ENCODE assay signal across 8 cellular contexts in genomic region chr4:70734168-70734954, GRCh38. TPM values are rescaled to one million over a fixed set of nuclear protein-coding genes. Genes with fewer than 3 reads are reported as not detected.
DNase-seq lines count a peak whose midpoint lies in the region; ATAC-seq and TF ChIP-seq lines count a peak whose summit lies in the region.

No MANE protein-coding gene starts in this region.

- POLR2A ChIA-PET in CD8-positive, alpha-beta memory T cell (lab: Charles Lee): interaction anchor here (0.6 to 4.0 kb wide), 8 partner anchors 10 to 578 kb away, joined by 3 to 47 read pairs (median 5); partner anchors contain the start of genes GRSF1 and UTP3

- ATAC-seq in GM19043 (IDR thresholded peaks at IDR 0.05; ENCODE audit: low read depth, unreplicated experiment) (peak; percentile 87), HG03139 (IDR thresholded peaks at IDR 0.05; ENCODE audit: unreplicated experiment) (peak; percentile 93)

- no peaks in the 10 kb centered on the region for H3K9me3 Mint-ChIP-seq in CD8-positive, alpha-beta memory T cell

- H3K36me3 Mint-ChIP-seq in CD8-positive, alpha-beta memory T cell: no peaks in the 10 kb centered on the region

- no peak overlapping the region for H2AFZ ChIP-seq in mesenchymal stem cell (ENCODE audit: low read depth, low read length)

- no peak overlapping the region for H4K8ac ChIP-seq in mesenchymal stem cell (ENCODE audit: low read length)

- no peaks in the 10 kb centered on the region for H3K27me3 Mint-ChIP-seq in CD8-positive, alpha-beta memory T cell

- peak in 4 of 5 donors; percentile 10 to 68 (median 62) for DNase-seq in CD8-positive, alpha-beta memory T cell
- peak in 1 of 2 experiments; percentile 60 for DNase-seq in SJSA1 (ENCODE audit: low read depth in 1 of 2, low spot score in 2 of 2)
- no peak for DNase-seq in coronary artery (ENCODE audit: low spot score)
- DNase-seq in mesenchymal stem cell: peak; percentile 58
- DNase-seq in ecto neural progenitor cell (ENCODE audit: low spot score): no peak

- no peak overlapping the region for H3K4ac ChIP-seq in mesenchymal stem cell (ENCODE audit: low read depth in 1 of 2, low read length in 2 of 2)

- no peak overlapping the region for H2BK5ac ChIP-seq in mesenchymal stem cell (ENCODE audit: low read depth, low read length, poor library complexity, severe bottlenecking)

- no peak overlapping the region for H2BK12ac ChIP-seq in mesenchymal stem cell (ENCODE audit: low read length in 2 of 2)

- H3K27ac ChIP-seq in CD8-positive, alpha-beta memory T cell (ENCODE audit: low read depth, low read length): peak overlapping the region; percentile 60
- H3K27ac ChIP-seq in SJSA1 (peak overlapping the region; percentile 49), coronary artery (peak overlapping the region; percentile 58 to 73), mesenchymal stem cell (ENCODE audit: low read length, poor library complexity, severe bottlenecking) (peak overlapping the region; percentile 74), urinary bladder (ENCODE audit: low read depth) (peak overlapping the region; percentile 56)

- H3K23ac ChIP-seq in mesenchymal stem cell (ENCODE audit: low read length in 2 of 2): no peak overlapping the region

- H2BK15ac ChIP-seq in mesenchymal stem cell (ENCODE audit: low read depth, poor library complexity, severe bottlenecking): no peak overlapping the region

- peak overlapping the region; percentile 73 for H3K4me2 ChIP-seq in mesenchymal stem cell (ENCODE audit: low read length, poor library complexity, severe bottlenecking)

- peaks cover 13% of the 10 kb centered on the region for H3K79me1 ChIP-seq in mesenchymal stem cell (replicated peaks; ENCODE audit: low read length, poor library complexity, severe bottlenecking)

- H2BK120ac ChIP-seq in mesenchymal stem cell (ENCODE audit: low read depth, low read length): no peak overlapping the region

- H3K27me3 ChIP-seq in CD8-positive, alpha-beta memory T cell (ENCODE audit: insufficient read depth, low read length, poor library complexity, severe bottlenecking): no peaks in the 10 kb centered on the region
- H3K27me3 ChIP-seq in SJSA1 (replicated peaks) (no peaks in the 10 kb centered on the region), mesenchymal stem cell (ENCODE audit: control insufficient read depth in 1 of 2, insufficient read depth in 1 of 2, low read length in 2 of 2) (no peaks in the 10 kb centered on the region)

- H2AK5ac ChIP-seq in mesenchymal stem cell (ENCODE audit: low read length, severe bottlenecking): no peak overlapping the region

- no peak overlapping the region for H3K18ac ChIP-seq in mesenchymal stem cell (ENCODE audit: low read depth in 1 of 2, low read length in 2 of 2)

- WGBS in mesenchymal stem cell: 49% methylated on average over 4 of the region's 5 CpGs
- WGBS in urinary bladder: 13% methylated on average over 5 of the region's 5 CpGs

- H3K27ac Mint-ChIP-seq in CD8-positive, alpha-beta memory T cell: peak overlapping the region; percentile 77 to 95 (median 88)

- peaks cover 42 to 53% (median 48%) of the 10 kb centered on the region in 3 donors for H3K4me1 Mint-ChIP-seq in CD8-positive, alpha-beta memory T cell

- CTCF ChIA-PET in CD8-positive, alpha-beta memory T cell (lab: Charles Lee): interaction anchor here (0.6 to 6.0 kb wide), 16 partner anchors 11 to 259 kb away, joined by 3 to 93 read pairs (median 8); partner anchors contain the start of genes DCK, GRSF1, MOB1B and RUFY3

- H3K4me1 ChIP-seq in CD8-positive, alpha-beta memory T cell (ENCODE audit: insufficient read depth, low read length): peaks cover 50% of the 10 kb centered on the region
- H3K4me1 ChIP-seq in SJSA1 (replicated peaks) (peaks cover 22% of the 10 kb centered on the region), mesenchymal stem cell (ENCODE audit: control insufficient read depth, insufficient read depth, low read depth, low read length) (no peaks in the 10 kb centered on the region), urinary bladder (ENCODE audit: insufficient read depth) (no peaks in the 10 kb centered on the region)

- no peaks in the 10 kb centered on the region for H3K36me3 ChIP-seq in CD8-positive, alpha-beta memory T cell (ENCODE audit: insufficient read depth, low read length)
- H3K36me3 ChIP-seq in SJSA1: no peaks in the 10 kb centered on the region
- peaks cover 0 to 27% of the 10 kb centered on the region in 2 experiments for H3K36me3 ChIP-seq in mesenchymal stem cell (ENCODE audit: control insufficient read depth in 1 of 2, insufficient read depth in 2 of 2, low read depth in 1 of 2, low read length in 2 of 2)
- H3K36me3 ChIP-seq in urinary bladder (ENCODE audit: insufficient read depth): no peaks in the 10 kb centered on the region

- no peak for TF ChIP-seq CTCF in coronary artery (IDR thresholded peaks at IDR 0.05)

- no peak overlapping the region for H4K91ac ChIP-seq in mesenchymal stem cell (ENCODE audit: low read length)

- H3K14ac ChIP-seq in mesenchymal stem cell (ENCODE audit: low read length in 2 of 2): no peak overlapping the region

- H3K9me3 ChIP-seq in CD8-positive, alpha-beta memory T cell (ENCODE audit: low read length): no peaks in the 10 kb centered on the region
- no peaks in the 10 kb centered on the region for H3K9me3 ChIP-seq in SJSA1 (replicated peaks)
- no peaks in the 10 kb centered on the region for H3K9me3 ChIP-seq in mesenchymal stem cell (ENCODE audit: control insufficient read depth, low read length)

- H3K4me3 Mint-ChIP-seq in CD8-positive, alpha-beta memory T cell: peak overlapping the region; percentile 60 to 83 (median 75)

- peak overlapping the region; percentile 66 for H3K4me3 ChIP-seq in CD8-positive, alpha-beta memory T cell (ENCODE audit: low read length)
- H3K4me3 ChIP-seq in SJSA1 (peak overlapping the region; percentile 26), coronary artery (peak overlapping the region; percentile 66), mesenchymal stem cell (ENCODE audit: insufficient read depth in 1 of 2, low read depth in 1 of 2, low read length in 2 of 2) (peak overlapping the region in 1 of 2 experiments; percentile 72), urinary bladder (ENCODE audit: low read depth, low read length) (peak overlapping the region; percentile 46)

- H3K9ac ChIP-seq in mesenchymal stem cell (ENCODE audit: low read length): peak overlapping the region; percentile 81

RNA-seq across cellular contexts. Expression of gene RUFY3, which starts 12.6 kb away (rescaled TPM):
- 10 to 100 TPM; 13.8 to 14.8 TPM for total RNA-seq in CD8-positive, alpha-beta memory T cell
- polyA plus RNA-seq in CD8-positive, alpha-beta memory T cell: 10.4 TPM
- 13.9 and 21.1 TPM in 2 replicates for total RNA-seq in SJSA1 (2014; rRNA removed; shearing (Covaris generic))
- polyA plus RNA-seq in mesenchymal stem cell (2013, experiment 1 of 2): 9.3 TPM
- polyA plus RNA-seq in mesenchymal stem cell (2013, experiment 2 of 2): 8.0 TPM
- 137 TPM for total RNA-seq in urinary bladder
- polyA plus RNA-seq in urinary bladder: 23.6 TPM

RNA-seq across cellular contexts. Expression of gene UTP3, which starts 46.0 kb away (rescaled TPM):
- total RNA-seq in CD8-positive, alpha-beta memory T cell: 10 to 100 TPM; 42.5 to 43.4 TPM
- polyA plus RNA-seq in CD8-positive, alpha-beta memory T cell: 14.9 TPM
- total RNA-seq in SJSA1 (2014; rRNA removed; shearing (Covaris generic)): 12.7 and 18.1 TPM in 2 replicates
- 36.2 TPM for polyA plus RNA-seq in mesenchymal stem cell (2013, experiment 1 of 2)
- 37.0 TPM for polyA plus RNA-seq in mesenchymal stem cell (2013, experiment 2 of 2)
- total RNA-seq in urinary bladder: 17.5 TPM
- polyA plus RNA-seq in urinary bladder: 25.5 TPM

Comparison
In these comparisons a context has a peak if more than half of its experiments do, and no peak if none do; other contexts are left out.
1. DNase-seq: peak in CD8-positive, alpha-beta memory T cell (4 of 5) and mesenchymal stem cell (single experiment); none in coronary artery (single experiment) and ecto neural progenitor cell (single experiment).
2. Peak in every context shown above with its lines, with median percentiles within 50 percentile points of each other: H3K27ac ChIP-seq.